In the genomic region with DNA sequence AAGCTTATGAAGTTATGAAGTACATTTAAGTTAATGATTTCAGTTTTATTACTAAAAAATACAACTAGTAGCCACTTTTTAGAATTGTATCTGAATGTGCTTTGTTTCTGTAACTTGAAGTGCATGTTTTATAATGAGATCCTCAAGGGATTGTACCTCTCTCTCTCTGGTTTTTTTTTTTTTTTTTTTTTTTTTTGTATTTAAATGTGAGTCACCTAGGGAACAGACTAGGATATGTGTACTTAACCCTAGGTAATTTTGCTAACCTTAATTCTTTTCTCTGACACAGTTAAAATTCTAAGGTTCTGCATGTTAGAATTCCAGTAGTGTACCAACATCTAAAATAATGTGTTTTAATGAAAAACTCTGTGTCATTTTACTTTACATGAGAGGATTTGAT, we compare ENCODE assay signal across 15 cellular contexts. TPM values are rescaled to one million over a fixed set of nuclear protein-coding genes. Genes with fewer than 3 reads are reported as not detected.
DNase-seq lines count a peak whose midpoint lies in the region; ATAC-seq, FAIRE-seq and TF ChIP-seq lines count a peak whose summit lies in the region.
"Had no signal": no experiment of that assay in that cellular context is flagged by ENCODE, and none has a peak within 500 bp of the region (broad histone marks: within the 10 kb centered on the region; RNA-seq: fewer than 3 reads in every experiment).

No MANE protein-coding gene starts in this region.

- no peak overlapping the region for H3K4me3 ChIP-seq in dorsolateral prefrontal cortex

- peaks cover 11 to 41% of the 10 kb centered on the region in 2 donors for H3K36me3 Mint-ChIP-seq in activated T-cell treated with anti-CD3 and anti-CD28 coated beads, Interleukin-2, amount 50 U/mL, for 72 hours (ENCODE audit: insufficient read depth in 2 of 2)

- peaks cover 95% of the 10 kb centered on the region for H3K4me1 Mint-ChIP-seq in activated T-cell treated with anti-CD3 and anti-CD28 coated beads, Interleukin-2, amount 50 U/mL, for 72 hours (ENCODE audit: low read depth)

- H3K27ac Mint-ChIP-seq in activated T-cell treated with anti-CD3 and anti-CD28 coated beads, Interleukin-2, amount 50 U/mL, for 72 hours = peak overlapping the region; percentile 81
- H3K27ac Mint-ChIP-seq: activated naive CD8-positive, alpha-beta T cell treated with anti-CD3 and anti-CD28 coated beads, Interleukin-2, amount 10 ng/mL, durations not matched to agents 7 days and 5 days had no signal

- H3K27me3 ChIP-seq in dorsolateral prefrontal cortex = no peaks in the 10 kb centered on the region

- DNase-seq in activated T-cell treated with anti-CD3 and anti-CD28 coated beads, Interleukin-2, amount 50 U/mL, for 72 hours = no peak
- no peak for DNase-seq in activated T-cell treated with anti-CD3 and anti-CD28 coated beads, Interleukin-2, amount 50 U/mL, for 1 hour
- DNase-seq in RCC 7860 (ENCODE audit: low spot score) (no peak), dorsolateral prefrontal cortex (no peak), renal cortical epithelial cell (ENCODE audit: low read depth) (peak; percentile 62), NOMO-1 treated with DMSO at 0.1 percent for 48 hours (lab: John Stamatoyannopoulos, UW; ENCODE audit: unreplicated experiment) (no peak), NK-92 (lab: John Stamatoyannopoulos, UW; ENCODE audit: unreplicated experiment) (no peak)
- no peak for DNase-seq in stimulated activated CD4-positive, alpha-beta T cell treated with anti-CD3 and anti-CD28 coated beads, Interleukin-4, amount 100 ng/mL, for 1 hour
- DNase-seq: activated naive CD8-positive, alpha-beta T cell treated with anti-CD3 and anti-CD28 coated beads, Interleukin-2, amount 10 ng/mL, durations not matched to agents 7 days and 5 days; central memory CD4-positive, alpha-beta T cell; left ventricle myocardium superior; NCI-H187; NCI-H524 treated with DMSO at 0.1 percent for 48 hours had no signal

- TF ChIP-seq CTCF in dorsolateral prefrontal cortex (IDR thresholded peaks at IDR 0.05 in 54 of 56, conservative IDR thresholded peaks at IDR 0.05 in 2 of 56; ENCODE audit: low read depth in 1 of 56, partially characterized antibody in 56 of 56) = no peak

- H3K9me3 Mint-ChIP-seq in activated T-cell treated with anti-CD3 and anti-CD28 coated beads, Interleukin-2, amount 50 U/mL, for 72 hours = no peaks in the 10 kb centered on the region
- H3K9me3 Mint-ChIP-seq: activated naive CD8-positive, alpha-beta T cell treated with anti-CD3 and anti-CD28 coated beads, Interleukin-2, amount 10 ng/mL, durations not matched to agents 7 days and 5 days had no signal

- no peak for ATAC-seq in activated T-cell treated with anti-CD3 and anti-CD28 coated beads, Interleukin-2, amount 50 U/mL, for 72 hours (replicated peaks in 1 of 2)
- ATAC-seq: left ventricle myocardium superior, SK-N-SH treated with all-trans-retinoic acid at 6 μM for 48 hours had no signal

- H3K27ac ChIP-seq in dorsolateral prefrontal cortex = peak overlapping the region in 51 of 59 donors; percentile 0 to 91 (median 75)
- H3K27ac ChIP-seq: VCaP had no signal

- intact Hi-C loops in dorsolateral prefrontal cortex (cut with DNase I) = no loop called here

- peak; percentile 32 for FAIRE-seq in RCC 7860 (lab: Jason Lieb, UNC)

- H3K27me3 Mint-ChIP-seq in activated T-cell treated with anti-CD3 and anti-CD28 coated beads, Interleukin-2, amount 50 U/mL, for 72 hours (ENCODE audit: low read depth) = no peaks in the 10 kb centered on the region
- H3K27me3 Mint-ChIP-seq: activated naive CD8-positive, alpha-beta T cell treated with anti-CD3 and anti-CD28 coated beads, Interleukin-2, amount 10 ng/mL, durations not matched to agents 7 days and 5 days had no signal

- H3K4me3 Mint-ChIP-seq in activated T-cell treated with anti-CD3 and anti-CD28 coated beads, Interleukin-2, amount 50 U/mL, for 72 hours = no peak overlapping the region

RNA-seq across cellular contexts. Expression of a gene that starts 59.5 kb away (rescaled TPM):
- 100 to 1,000 TPM; 147 to 151 TPM for total RNA-seq in activated T-cell treated with anti-CD3 and anti-CD28 coated beads, Interleukin-2, amount 50 U/mL, for 72 hours
- total RNA-seq in dorsolateral prefrontal cortex (100 to 1,000 TPM in 1 of 120 experiments, 10 to 100 TPM in 119; 34.8 to 102 (median 68.6) TPM), renal cortical epithelial cell (77.3 and 79.4 TPM in 2 replicates)
